In genomic region chr5:78647838-78648358, GRCh38 we compare ENCODE assay signal across 8 cellular contexts. TPM values are rescaled to one million over a fixed set of nuclear protein-coding genes. Genes with fewer than 3 reads are reported as not detected.
A peak's percentile ranks its signal among the peaks of the same experiment; 100 is the strongest.
DNase-seq lines count a peak whose midpoint lies in the region; ATAC-seq and TF ChIP-seq lines count a peak whose summit lies in the region.

No MANE protein-coding gene starts in this region.

- peaks cover 12% of the 10 kb centered on the region for H3K4me1 ChIP-seq in PC-9 (replicated peaks; ENCODE audit: insufficient read depth)

- peaks cover 51% of the 10 kb centered on the region for H3K79me2 ChIP-seq in PC-9 (ENCODE audit: low read depth)

- 0 out of 2 replicates have a peak, but pooled peaks have one; percentile 10 for TF ChIP-seq CTCF in AG04450 (IDR thresholded peaks at IDR 0.05; ENCODE audit: low read depth, low read length)
- peak; percentile 30 for TF ChIP-seq CTCF in GM13977 (IDR thresholded peaks at IDR 0.05; ENCODE audit: extremely low read depth, insufficient read depth, missing control alignments)
- TF ChIP-seq CTCF in PC-9 (conservative IDR thresholded peaks at IDR 0.05), result no peak; the same call in 1 of the 2 replicates

- H3K4me2 ChIP-seq in PC-9, result peak overlapping the region; percentile 96

- peak overlapping the region; percentile 68 for H2AFZ ChIP-seq in PC-9

- H4K20me1 ChIP-seq in PC-9 (ENCODE audit: insufficient read depth), result no peaks in the 10 kb centered on the region

- peaks cover 14% of the 10 kb centered on the region for H3F3A ChIP-seq in PC-9 (ENCODE audit: insufficient read depth, low read depth)

- peak overlapping the region; percentile 95 for H3K4me3 ChIP-seq in AG04450 (ENCODE audit: low read depth, low read length)
- peak overlapping the region; percentile 85 for H3K4me3 ChIP-seq in PC-9

- intact Hi-C loops in PC-9 (cut with micrococcal nuclease; ENCODE audit: unreplicated experiment), result loop anchor here (5.0 to 10.0 kb wide), 2 partner anchors 141 to 337 kb away; partner anchors contain the start of gene ARSB

- no peaks in the 10 kb centered on the region; the same call in 1 of the 2 replicates for H3K9me3 ChIP-seq in AG04450 (ENCODE audit: control insufficient read depth, insufficient read depth, low read length)
- no peaks in the 10 kb centered on the region for H3K9me3 ChIP-seq in PC-9 (ENCODE audit: insufficient read depth, low read depth)

- peaks cover 11% of the 10 kb centered on the region for H3K36me3 ChIP-seq in PC-9 (ENCODE audit: low read depth)

- no peak for DNase-seq in AG04450 (ENCODE audit: low read depth, low spot score)
- DNase-seq in GM13977 (ENCODE audit: low spot score), result peak; percentile 60
- peak in 1 of 2 experiments; percentile 51 for DNase-seq in PC-9
- peak; percentile 62 for DNase-seq in dermis blood vessel endothelial cell
- peak; percentile 55 to 56 for DNase-seq in lung microvascular endothelial cell (ENCODE audit: low read depth in 2 of 2)
- DNase-seq in stimulated activated CD8-positive, alpha-beta memory T cell treated with anti-CD3 and anti-CD28 coated beads, Interleukin-4, amount 100 ng/mL, for 48 hours, result no peak

- POLR2A ChIA-PET in AG04450 (lab: Yijun Ruan, JAX) (interaction anchor here (0.7 to 2.3 kb wide), 10 partner anchors 10 to 333 kb away, joined by 3 to 11 read pairs (median 4); no protein-coding TSS in a partner anchor), PC-9 (lab: Charles Lee; ENCODE audit: unreplicated experiment) (interaction anchor here (0.7 kb wide), 1 partner anchor 143 kb away, joined by 3 read pairs; no protein-coding TSS in a partner anchor)

- peak; percentile 25 for ATAC-seq in HG03025 (IDR thresholded peaks at IDR 0.05; ENCODE audit: low FRiP score, unreplicated experiment)

- no peaks in the 10 kb centered on the region for H3K9me2 ChIP-seq in PC-9 (ENCODE audit: insufficient read depth)

- CTCF ChIA-PET in AG04450 (lab: Charles Lee) (interaction anchor here (0.6 to 1.1 kb wide), 4 partner anchors 81 to 289 kb away, joined by 3 to 5 read pairs (median 3); no protein-coding TSS in a partner anchor), PC-9 (lab: Charles Lee) (interaction anchor here (0.5 to 1.0 kb wide), 3 partner anchors 18 to 328 kb away, joined by 3 to 5 read pairs (median 5); no protein-coding TSS in a partner anchor)

- peak overlapping the region; percentile 73 for H3K27ac ChIP-seq in AG04450 (ENCODE audit: low read depth, low read length)
- peak overlapping the region; percentile 75 for H3K27ac ChIP-seq in PC-9
- H3K27ac ChIP-seq in temporal lobe (ENCODE audit: low read depth, low read length), result peak overlapping the region; percentile 17

- BruUV-seq in PC-9 (replicated peaks; lab: Mats Ljungman, UMichigan), result no TSS peak

- H3K27me3 ChIP-seq in AG04450 (ENCODE audit: control insufficient read depth, insufficient read depth, low read length) (no peaks in the 10 kb centered on the region), PC-9 (ENCODE audit: insufficient read depth, low read depth) (no peaks in the 10 kb centered on the region)

- in situ Hi-C loops in GM13977 (cut with MboI; ENCODE audit: low pct_unique_long_range_greater_than_20kb, low sequenced_read_pairs, unreplicated experiment), result no loop called here

RNA-seq across cellular contexts. Expression of gene LHFPL2, which starts 0.7 kb away (rescaled TPM):
- 19.4 and 20.1 TPM in 2 replicates for polyA plus RNA-seq in AG04450 (2011; rRNA removed)
- 22.8 and 30.2 TPM in 2 replicates for polyA minus RNA-seq in AG04450 (2011; rRNA and poly(A)+ RNA removed)
- total RNA-seq in PC-9 (2021) (10.1 and 14.0 TPM in 2 replicates), dermis blood vessel endothelial cell (64.1 and 67.7 TPM in 2 replicates), lung microvascular endothelial cell (24.4 and 31.2 TPM in 2 replicates), temporal lobe (22.6 TPM)

Comparison
In these comparisons a context has a peak if more than half of its experiments do, and no peak if none do; other contexts are left out.
1. DNase-seq: peak in GM13977 (single experiment), dermis blood vessel endothelial cell (single experiment) and lung microvascular endothelial cell (2 of 2); none in AG04450 (single experiment) and stimulated activated CD8-positive, alpha-beta memory T cell treated with anti-CD3 and anti-CD28 coated beads, Interleukin-4, amount 100 ng/mL, for 48 hours (single experiment).
2. H3K27ac ChIP-seq: peak in every context shown above with its lines; median percentile 75 in PC-9; 73 in AG04450; 17 in temporal lobe.